ENCODE assay signal across 8 cellular contexts in genomic region chr5:31593676-31594075, GRCh38. TPM values are rescaled to one million over a fixed set of nuclear protein-coding genes. Genes with fewer than 3 reads are reported as not detected.
"Had no signal": no experiment of that assay in that cellular context is flagged by ENCODE, and none has a peak within 500 bp of the region (broad histone marks: within the 10 kb centered on the region; RNA-seq: fewer than 3 reads in every experiment).

No MANE protein-coding gene starts in this region.

- H3K27ac ChIP-seq: GM23248 had no signal

- H3K9ac ChIP-seq: GM23248 had no signal

- H3K4me3 ChIP-seq: GM23248, K562 had no signal

- FAIRE-seq: HTR-8/SVneo, K562 had no signal

- H2AFZ ChIP-seq: GM23248 had no signal

- DNase-seq: GM23248, GOT3, H9, HCEC 1CT, IMR-90 had no signal

RNA-seq across cellular contexts. Expression of gene PDZD2, which starts 45.3 kb away (rescaled TPM):
- total RNA-seq: GM23248, HT-29 had no signal
